In the genomic region with DNA sequence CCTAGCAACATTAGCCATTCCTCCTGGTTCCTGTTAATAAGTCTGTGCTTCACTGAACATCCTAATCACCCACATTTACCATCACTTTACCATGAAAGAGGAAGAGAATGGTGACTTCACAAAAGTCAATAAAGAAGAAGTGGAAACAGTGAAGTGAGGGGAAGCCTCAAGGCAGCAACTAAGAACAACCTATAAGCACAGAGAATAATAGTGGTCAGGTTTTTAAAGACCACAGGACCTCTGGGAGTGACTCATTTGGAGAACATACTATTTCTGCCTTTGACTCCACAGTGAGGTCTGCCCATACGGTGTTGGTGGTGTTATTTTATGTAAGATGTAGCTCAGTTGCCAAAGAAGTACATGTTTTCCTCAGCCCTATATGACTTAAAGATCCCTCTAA, we compare ENCODE assay signal across 9 cellular contexts.
A peak's percentile ranks its signal among the peaks of the same experiment; 100 is the strongest.
DNase-seq lines count a peak whose midpoint lies in the region; ATAC-seq and TF ChIP-seq lines count a peak whose summit lies in the region.
"Had no signal": no experiment of that assay in that cellular context is flagged by ENCODE, and none has a peak within 500 bp of the region (broad histone marks: within the 10 kb centered on the region; RNA-seq: fewer than 3 reads in every experiment).

No MANE protein-coding gene starts in this region.

- no TSS peak for BruUV-seq in MCF 10A (replicated peaks; lab: Mats Ljungman, UMichigan)

- H3K9me3 ChIP-seq in breast epithelium (no peaks in the 10 kb centered on the region), SJSA1 (replicated peaks) (no peaks in the 10 kb centered on the region), psoas muscle (no peaks in the 10 kb centered on the region)

- WGBS in psoas muscle, 3 donors: 52 to 61% (median 59%) methylated on average over 1 of the region's 1 CpG

- H3K36me3 Mint-ChIP-seq in MCF 10A (ENCODE audit: insufficient read depth, unreplicated experiment): no peaks in the 10 kb centered on the region

- POLR2A ChIA-PET in MCF 10A (lab: Yijun Ruan, JAX): interaction anchor here (0.5 to 1.0 kb wide), 2 partner anchors 9 to 665 kb away, joined by 3 read pairs; no protein-coding TSS in a partner anchor

- no peaks in the 10 kb centered on the region for H3K9me3 Mint-ChIP-seq in MCF 10A (ENCODE audit: unreplicated experiment)

- intact Hi-C loops in MCF 10A (cut with micrococcal nuclease): no loop called here
- intact Hi-C loops in breast epithelium (cut with DNase I; ENCODE audit: low total_unique reads): no loop called here
- intact Hi-C loops in left cardiac atrium (cut with DNase I): no loop called here
- intact Hi-C loops in psoas muscle (cut with DNase I): no loop called here

- TF ChIP-seq CTCF in MCF 10A (IDR thresholded peaks at IDR 0.05; ENCODE audit: unreplicated experiment) (no peak), breast epithelium (IDR thresholded peaks at IDR 0.05) (no peak), psoas muscle (IDR thresholded peaks at IDR 0.05) (no peak)

- H3K27ac Mint-ChIP-seq in MCF 10A (ENCODE audit: low read depth, unreplicated experiment): peak overlapping the region; percentile 61

- no peak overlapping the region for H3K4me3 Mint-ChIP-seq in MCF 10A (ENCODE audit: unreplicated experiment)

- DNase-seq in MCF 10A (ENCODE audit: unreplicated experiment): peak; percentile 25
- no peak for DNase-seq in breast epithelium (ENCODE audit: low spot score in 2 of 2)
- DNase-seq in SJSA1 (ENCODE audit: low read depth in 1 of 2, low spot score in 2 of 2): peak in 1 of 2 experiments; percentile 41
- DNase-seq in left cardiac atrium: no peak
- DNase-seq in psoas muscle: no peak
- DNase-seq in NCI-H82 (lab: John Stamatoyannopoulos, UW): no peak
- DNase-seq in activated effector memory CD4-positive, alpha-beta T cell treated with anti-CD3 and anti-CD28 coated beads, Interleukin-2, amount 50 U/mL, for 16 hours: no peak
- DNase-seq: DND-41 had no signal

- ATAC-seq in HG03045 (IDR thresholded peaks at IDR 0.05; ENCODE audit: unreplicated experiment): peak; percentile 89
- ATAC-seq in left cardiac atrium: peak; percentile 34 to 69
- no peak for ATAC-seq in psoas muscle

- H3K27me3 Mint-ChIP-seq in MCF 10A (ENCODE audit: insufficient read depth, unreplicated experiment): no peaks in the 10 kb centered on the region

- CTCF ChIA-PET in MCF 10A (lab: Yijun Ruan, JAX): no interaction called here

- H3K36me3 ChIP-seq in breast epithelium: no peaks in the 10 kb centered on the region
- no peaks in the 10 kb centered on the region for H3K36me3 ChIP-seq in SJSA1
- H3K36me3 ChIP-seq in psoas muscle (ENCODE audit: insufficient read depth in 1 of 2, low read depth in 1 of 2): no peaks in the 10 kb centered on the region

- H3K27ac ChIP-seq in breast epithelium (no peak overlapping the region), SJSA1 (peak overlapping the region; percentile 58), psoas muscle (no peak overlapping the region)

- H3K27me3 ChIP-seq in breast epithelium (no peaks in the 10 kb centered on the region), SJSA1 (replicated peaks) (no peaks in the 10 kb centered on the region), psoas muscle (ENCODE audit: insufficient read depth in 3 of 3, low read length in 2 of 3) (no peaks in the 10 kb centered on the region)

- no peak overlapping the region for H3K4me3 ChIP-seq in breast epithelium
- H3K4me3 ChIP-seq in SJSA1: no peak overlapping the region
- H3K4me3 ChIP-seq in psoas muscle: no peak overlapping the region

- peaks cover 35% of the 10 kb centered on the region for H3K4me1 Mint-ChIP-seq in MCF 10A (ENCODE audit: insufficient read depth, unreplicated experiment)

- no peak for TF ChIP-seq POLR2A in breast epithelium (IDR thresholded peaks at IDR 0.05)

- H3K4me1 ChIP-seq in breast epithelium (no peaks in the 10 kb centered on the region), SJSA1 (replicated peaks) (peaks cover 22% of the 10 kb centered on the region), psoas muscle (no peaks in the 10 kb centered on the region)

Comparison
In these comparisons a context has a peak if more than half of its experiments do, and no peak if none do; other contexts are left out.
1. ATAC-seq: peak in HG03045 (single experiment) and left cardiac atrium (2 of 2); none in psoas muscle (0 of 4).